ENCODE assay signal across 26 cellular contexts in genomic region chr10:99528256-99528866, GRCh38. TPM values are rescaled to one million over a fixed set of nuclear protein-coding genes. Genes with fewer than 3 reads are reported as not detected.
DNase-seq lines count a peak whose midpoint lies in the region; ATAC-seq, FAIRE-seq and TF ChIP-seq lines count a peak whose summit lies in the region.
"Had no signal": no experiment of that assay in that cellular context is flagged by ENCODE, and none has a peak within 500 bp of the region (broad histone marks: within the 10 kb centered on the region; RNA-seq: fewer than 3 reads in every experiment).

No MANE protein-coding gene starts in this region.

- H3K4me1 ChIP-seq in sigmoid colon (peaks cover 3 to 48% (median 42%) of the 10 kb centered on the region in 4 donors), gastroesophageal sphincter (peaks cover 0 to 38% (median 0%) of the 10 kb centered on the region in 3 donors)
- H3K4me1 ChIP-seq: SJSA1 had no signal

- no peaks in the 10 kb centered on the region for H3K36me3 ChIP-seq in sigmoid colon
- H3K36me3 ChIP-seq in gastroesophageal sphincter: no peaks in the 10 kb centered on the region
- H3K36me3 ChIP-seq: SJSA1, thoracic aorta had no signal

- WGBS in sigmoid colon, 2 donors: 14 to 15% methylated on average over 9 of the region's 9 CpGs
- 14 to 18% methylated on average over 9 of the region's 9 CpGs for WGBS in gastroesophageal sphincter (ENCODE audit: low coverage in 1 of 2), 2 donors

- H3K27ac ChIP-seq in sigmoid colon (peak overlapping the region in 3 of 4 donors; percentile 94 to 95 (median 94)), gastroesophageal sphincter (no peak overlapping the region)
- H3K27ac ChIP-seq: SJSA1, thoracic aorta had no signal

- H3K9me3 ChIP-seq in sigmoid colon (no peaks in the 10 kb centered on the region), gastroesophageal sphincter (peaks cover 0 to 4% (median 0%) of the 10 kb centered on the region in 3 donors)
- H3K9me3 ChIP-seq: SJSA1, thoracic aorta had no signal

- no peak for TF ChIP-seq POLR2A in sigmoid colon (IDR thresholded peaks at IDR 0.05)
- TF ChIP-seq POLR2A in gastroesophageal sphincter (IDR thresholded peaks at IDR 0.05): no peak

- no peak for TF ChIP-seq EP300 in sigmoid colon (IDR thresholded peaks at IDR 0.05)
- no peak for TF ChIP-seq EP300 in gastroesophageal sphincter (IDR thresholded peaks at IDR 0.05)

- H3K27me3 ChIP-seq in sigmoid colon: peaks cover 0 to 1% (median 0%) of the 10 kb centered on the region in 3 donors
- H3K27me3 ChIP-seq in gastroesophageal sphincter: peaks cover 100% of the 10 kb centered on the region

- FAIRE-seq in TTC549 (lab: Jason Lieb, UNC): peak; percentile 58
- FAIRE-seq in islet of Langerhans (lab: Jason Lieb, UNC): peak; percentile 69
- FAIRE-seq: RCC 7860 had no signal

- H3K4me3 ChIP-seq in sigmoid colon (peak overlapping the region; percentile 70 to 80 (median 78)), gastroesophageal sphincter (no peak overlapping the region)
- H3K4me3 ChIP-seq: SJSA1, thoracic aorta had no signal

- peak; percentile 33 for DNase-seq in HCEC 1CT
- no peak for DNase-seq in sigmoid colon
- no peak for DNase-seq in SHP77 treated with DMSO at 0.1 percent for 48 hours (lab: John Stamatoyannopoulos, UW)
- DNase-seq in NCI-H146 treated with DMSO at 0.1 percent for 48 hours (lab: John Stamatoyannopoulos, UW; ENCODE audit: unreplicated experiment): no peak
- DNase-seq: activated CD4-positive, alpha-beta T cell treated with anti-CD3 and anti-CD28 coated beads for 36 hours; activated naive CD4-positive, alpha-beta T cell treated with anti-CD3 and anti-CD28 coated beads, Interleukin-2, amount 10 ng/mL, durations not matched to agents 7 days and 5 days; amygdala; CD4-positive, alpha-beta memory T cell; cortex of kidney; DMS 273 treated with DMSO at 0.1 percent for 48 hours; HFFc6; kidney glomerular epithelial cell; NCI-H1436 treated with DMSO at 0.1 percent for 48 hours; NCI-H526; stimulated activated CD4-positive, alpha-beta T cell treated with anti-CD3 and anti-CD28 coated beads, Interleukin-4, amount 100 ng/mL, for 4 hours; stimulated activated naive CD4-positive, alpha-beta T cell; T-helper 1 cell had no signal

- intact Hi-C loops in sigmoid colon (cut with DNase I): no loop called here

- ATAC-seq in gastroesophageal sphincter: no peak
- ATAC-seq: activated CD4-positive, alpha-beta T cell treated with anti-CD3 and anti-CD28 coated beads for 36 hours had no signal

- TF ChIP-seq CTCF in sigmoid colon (IDR thresholded peaks at IDR 0.05) (no peak), gastroesophageal sphincter (IDR thresholded peaks at IDR 0.05) (no peak)

RNA-seq across cellular contexts. Expression of gene NKX2-3, which starts 4.4 kb away (rescaled TPM):
- total RNA-seq in sigmoid colon (10 to 100 TPM; 32.4 to 49.9 (median 34.1) TPM), gastroesophageal sphincter (under 1 TPM in 1 of 4 donors, not detected in 3; 0.54 TPM)
- polyA plus RNA-seq in sigmoid colon: 1 to 10 TPM; 5.8 to 8.9 (median 7.2) TPM
- total RNA-seq: activated CD4-positive, alpha-beta T cell treated with anti-CD3 and anti-CD28 coated beads for 36 hours; CD4-positive, alpha-beta memory T cell; G401; glomerular endothelial cell; HFFc6; osteocyte; SJSA1 had no signal

Comparison
In these comparisons a context has a peak if more than half of its experiments do, and no peak if none do; other contexts are left out.
1. H3K27ac ChIP-seq: peak in sigmoid colon (3 of 4); none in gastroesophageal sphincter (0 of 4).
2. H3K4me3 ChIP-seq: peak in sigmoid colon (4 of 4); none in gastroesophageal sphincter (0 of 2).
3. RNA of gene NKX2-3, which starts 4.4 kb away (total RNA-seq): 32.4 to 49.9 TPM in sigmoid colon; 0.54 TPM in gastroesophageal sphincter; every median in the first group is over 10 times any median in the second.